In genomic region chr12:6323995-6324711, GRCh38 we compare ENCODE assay signal across 1 cellular context.
TF ChIP-seq lines count a peak whose summit lies in the region.

No MANE protein-coding gene starts in this region.

TF ChIP-seq in H1, 55 proteins besides CTCF, POLR2A, EP300 and RAD21:
- TF ChIP-seq PHF8 (conservative IDR thresholded peaks at IDR 0.05; ENCODE audit: low read depth, low read length) (no peak), EZH2 (IDR thresholded peaks at IDR 0.05; ENCODE audit: low read depth, low read length, severe bottlenecking) (no peak), RXRA (IDR thresholded peaks at IDR 0.05; ENCODE audit: insufficient read depth, low read depth, low read length) (no peak), CTBP2 (IDR thresholded peaks at IDR 0.05; ENCODE audit: borderline replicate concordance, insufficient read depth, insufficient read length, low read length) (no peak), TCF12 (IDR thresholded peaks at IDR 0.05; ENCODE audit: low read depth, low read length) (no peak), RBBP5 (IDR thresholded peaks at IDR 0.05; ENCODE audit: borderline replicate concordance, low read depth, low read length) (no peak), CBX8 (IDR thresholded peaks at IDR 0.05; ENCODE audit: borderline replicate concordance, low read depth, low read length) (no peak)
